23 cellular contexts compared by ENCODE assay signal in genomic region chr7:47932466-47933037, GRCh38. TPM values are rescaled to one million over a fixed set of nuclear protein-coding genes. Genes with fewer than 3 reads are reported as not detected.
DNase-seq lines count a peak whose midpoint lies in the region; ATAC-seq, FAIRE-seq and TF ChIP-seq lines count a peak whose summit lies in the region.
"Had no signal": no experiment of that assay in that cellular context is flagged by ENCODE, and none has a peak within 500 bp of the region (broad histone marks: within the 10 kb centered on the region; RNA-seq: fewer than 3 reads in every experiment).

No MANE protein-coding gene starts in this region.

- FAIRE-seq in HTR-8/SVneo (lab: Jason Lieb, UNC), result no peak
- FAIRE-seq: A204.1, D721Med, GM18507, RCC 7860 had no signal

- TF ChIP-seq CTCF in heart left ventricle (IDR thresholded peaks at IDR 0.05) (no peak), gastroesophageal sphincter (IDR thresholded peaks at IDR 0.05) (no peak), Peyer's patch (IDR thresholded peaks at IDR 0.05) (no peak)

- no peak overlapping the region for H2AK5ac ChIP-seq in neuronal stem cell (ENCODE audit: low read depth, low read length)

- no peak overlapping the region for H3K4me2 ChIP-seq in neuronal stem cell (ENCODE audit: insufficient read depth, low read length, poor library complexity, severe bottlenecking)

- no peak overlapping the region for H3K4me3 ChIP-seq in heart left ventricle
- H3K4me3 ChIP-seq in gastroesophageal sphincter, result no peak overlapping the region
- no peak overlapping the region for H3K4me3 ChIP-seq in neuronal stem cell (ENCODE audit: low read length in 2 of 2)
- H3K4me3 ChIP-seq in Peyer's patch, result no peak overlapping the region

- no peak overlapping the region for H4K91ac ChIP-seq in neuronal stem cell (ENCODE audit: low read depth, low read length, poor library complexity)

- peak overlapping the region; percentile 15 for H3K18ac ChIP-seq in neuronal stem cell (ENCODE audit: low read length)

- H3K23ac ChIP-seq in neuronal stem cell (ENCODE audit: low read depth, low read length, poor library complexity), result no peak overlapping the region

- H4K8ac ChIP-seq in neuronal stem cell (ENCODE audit: low read depth, low read length), result no peak overlapping the region

- WGBS in heart left ventricle, 4 donors, result 84 to 89% (median 86%) methylated on average over 8 to 11 of the region's 11 CpGs
- 71 to 100% methylated on average over 1 of the region's 11 CpGs for WGBS in gastroesophageal sphincter (ENCODE audit: low coverage in 1 of 2), 2 donors
- WGBS in neuronal stem cell (ENCODE audit: extremely low coverage in 2 of 2, insufficient read length in 2 of 2, insufficient replicate concordance in 1 of 2), 2 donors, result no CpG with 5 or more reads among the region's 11 CpGs

- intact Hi-C loops in heart left ventricle (cut with DNase I), result no loop called here
- intact Hi-C loops in cardiac septum (cut with DNase I), result no loop called here

- TF ChIP-seq EP300 in gastroesophageal sphincter (IDR thresholded peaks at IDR 0.05), result no peak

- H2AFZ ChIP-seq in neuronal stem cell (ENCODE audit: low read length), result no peak overlapping the region

- DNase-seq in heart left ventricle, result no peak
- no peak for DNase-seq in cardiac septum (ENCODE audit: low spot score)
- DNase-seq in neuronal stem cell (ENCODE audit: low spot score), result no peak
- no peak for DNase-seq in HTR-8/SVneo (ENCODE audit: insufficient read length, low spot score)
- DNase-seq in Peyer's patch, result no peak
- DNase-seq: DMS53, GDM1, GOT3, KBM-7, NCI-H1092 treated with DMSO at 0.1 percent for 48 hours, NCI-H146, NCI-H2029 treated with DMSO at 0.1 percent for 48 hours, NCI-H345, NCI-H524, NCI-H774, SHP77 had no signal

- H3K27ac ChIP-seq in heart left ventricle (no peak overlapping the region), gastroesophageal sphincter (no peak overlapping the region), neuronal stem cell (replicated peaks; ENCODE audit: low read length) (no peak overlapping the region), Peyer's patch (no peak overlapping the region)

- no peaks in the 10 kb centered on the region for H3K27me3 ChIP-seq in heart left ventricle
- H3K27me3 ChIP-seq in gastroesophageal sphincter, result no peaks in the 10 kb centered on the region
- H3K27me3 ChIP-seq in neuronal stem cell (ENCODE audit: control insufficient read depth in 3 of 3, insufficient read depth in 3 of 3, low read depth in 1 of 3, low read length in 3 of 3), result peaks cover 0 to 16% (median 0%) of the 10 kb centered on the region in 3 experiments
- no peaks in the 10 kb centered on the region for H3K27me3 ChIP-seq in Peyer's patch

- no peak overlapping the region for H2BK120ac ChIP-seq in neuronal stem cell (ENCODE audit: low read depth, low read length)

- no peak overlapping the region for H3K9ac ChIP-seq in neuronal stem cell (ENCODE audit: low read depth, low read length, poor library complexity)

- H3K14ac ChIP-seq in neuronal stem cell (ENCODE audit: low read length), result peak overlapping the region; percentile 25

- ATAC-seq in heart left ventricle (peak in 3 of 4 donors; percentile 58 to 61 (median 60)), gastroesophageal sphincter (peak; percentile 5), HG02840 (IDR thresholded peaks at IDR 0.05; ENCODE audit: low FRiP score, unreplicated experiment) (no peak)

- no peak overlapping the region for H2BK5ac ChIP-seq in neuronal stem cell (ENCODE audit: low read length)

- no peak for TF ChIP-seq POLR2A in heart left ventricle (IDR thresholded peaks at IDR 0.05)
- TF ChIP-seq POLR2A in gastroesophageal sphincter (IDR thresholded peaks at IDR 0.05), result no peak
- no peak for TF ChIP-seq POLR2A in Peyer's patch (IDR thresholded peaks at IDR 0.05)

- H3K4me1 ChIP-seq in heart left ventricle (peaks cover 0 to 11% (median under 1%) of the 10 kb centered on the region in 12 donors), gastroesophageal sphincter (no peaks in the 10 kb centered on the region), neuronal stem cell (ENCODE audit: control insufficient read depth in 2 of 2, insufficient read depth in 1 of 2, low read depth in 1 of 2, low read length in 2 of 2) (peaks cover 12 to 14% of the 10 kb centered on the region in 2 donors), Peyer's patch (peaks cover 0 to under 1% (median 0%) of the 10 kb centered on the region in 4 donors)

- H3K9me3 ChIP-seq in heart left ventricle (no peaks in the 10 kb centered on the region), gastroesophageal sphincter (no peaks in the 10 kb centered on the region), neuronal stem cell (replicated peaks in 1 of 2; ENCODE audit: control insufficient read depth in 2 of 2, insufficient read depth in 1 of 2, low read depth in 1 of 2, low read length in 2 of 2) (no peaks in the 10 kb centered on the region), Peyer's patch (no peaks in the 10 kb centered on the region)

- no peaks in the 10 kb centered on the region for H3K79me1 ChIP-seq in neuronal stem cell (ENCODE audit: low read depth, low read length)

- peaks cover 0 to 43% (median 0%) of the 10 kb centered on the region in 9 donors for H3K36me3 ChIP-seq in heart left ventricle
- H3K36me3 ChIP-seq in gastroesophageal sphincter, result no peaks in the 10 kb centered on the region
- no peaks in the 10 kb centered on the region for H3K36me3 ChIP-seq in neuronal stem cell (replicated peaks in 1 of 2; ENCODE audit: control insufficient read depth in 2 of 2, insufficient read depth in 2 of 2, low read length in 2 of 2)
- no peaks in the 10 kb centered on the region for H3K36me3 ChIP-seq in Peyer's patch

- no peak overlapping the region for H3K4ac ChIP-seq in neuronal stem cell (ENCODE audit: low read length)

- H2BK15ac ChIP-seq in neuronal stem cell (ENCODE audit: low read length), result peak overlapping the region; percentile 4

- no peak overlapping the region for H2BK12ac ChIP-seq in neuronal stem cell (ENCODE audit: low read length)

RNA-seq across cellular contexts. Expression of gene PKD1L1, which starts 15.7 kb away (rescaled TPM):
- 1 to 10 TPM; 1.1 to 3.7 (median 2.5) TPM for total RNA-seq in heart left ventricle
- 1 to 10 TPM; 1.3 to 2.1 TPM for polyA plus RNA-seq in heart left ventricle
- 2.5 TPM for total RNA-seq in cardiac septum
- 1 to 10 TPM in 1 of 4 donors, under 1 TPM in 3; 0.12 to 1.3 (median 0.45) TPM for total RNA-seq in gastroesophageal sphincter
- polyA plus RNA-seq in neuronal stem cell (2013, experiment 1 of 2), result 0.03 TPM
- 0.03 TPM for polyA plus RNA-seq in neuronal stem cell (2013, experiment 2 of 2)
- total RNA-seq in Peyer's patch, result under 1 TPM; 0.18 to 0.83 (median 0.44) TPM
- polyA plus RNA-seq: CD14-positive monocyte had no signal

RNA-seq across cellular contexts. Expression of gene HUS1, which starts 46.9 kb away (rescaled TPM):
- 10 to 100 TPM; 21.9 to 43.3 (median 27.5) TPM for total RNA-seq in heart left ventricle
- 10 to 100 TPM; 10.9 to 20.0 TPM for polyA plus RNA-seq in heart left ventricle
- 24.1 TPM for total RNA-seq in cardiac septum
- 10 to 100 TPM; 13.7 to 32.7 (median 19.7) TPM for total RNA-seq in gastroesophageal sphincter
- 14.8 TPM for polyA plus RNA-seq in neuronal stem cell (2013, experiment 1 of 2)
- 15.8 TPM for polyA plus RNA-seq in neuronal stem cell (2013, experiment 2 of 2)
- 10 to 100 TPM; 33.6 to 63.4 (median 53.4) TPM for total RNA-seq in Peyer's patch
